ENCODE assay signal across 16 cellular contexts in the genomic region with DNA sequence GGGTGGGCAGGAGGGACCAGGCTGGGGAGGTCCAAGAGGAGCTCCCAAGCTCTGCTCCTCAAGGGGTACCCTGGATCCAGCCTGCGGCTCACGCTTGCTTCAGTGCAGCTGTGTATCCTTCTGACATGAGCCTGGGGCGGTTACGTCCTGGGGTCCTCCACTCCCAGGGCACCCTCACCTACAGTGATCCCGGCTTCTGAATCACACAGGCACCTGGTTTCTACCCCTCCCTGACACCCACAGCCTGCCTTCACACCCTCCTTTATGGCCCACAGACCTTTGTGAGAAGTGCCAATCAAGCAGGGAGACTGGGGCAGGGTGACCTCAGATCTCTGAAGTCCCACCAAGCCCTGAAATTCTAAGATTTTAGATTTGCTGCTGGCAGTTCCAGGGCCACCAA. TPM values are rescaled to one million over a fixed set of nuclear protein-coding genes. Genes with fewer than 3 reads are reported as not detected.
DNase-seq lines count a peak whose midpoint lies in the region; ATAC-seq, FAIRE-seq and TF ChIP-seq lines count a peak whose summit lies in the region.
"Had no signal": no experiment of that assay in that cellular context is flagged by ENCODE, and none has a peak within 500 bp of the region (broad histone marks: within the 10 kb centered on the region; RNA-seq: fewer than 3 reads in every experiment).

No MANE protein-coding gene starts in this region.

- peaks cover 11% of the 10 kb centered on the region for H3K23me2 ChIP-seq in H1 (ENCODE audit: low read depth, low read length)

- WGBS in heart left ventricle, 4 donors = 94 to 100% (median 97%) methylated on average over 5 of the region's 5 CpGs
- WGBS in H1 (ENCODE audit: extremely low coverage in 1 of 2, insufficient coverage in 1 of 2, insufficient read length in 1 of 2, insufficient replicate concordance in 2 of 2, low coverage in 1 of 2, low lambda C conversion rate in 2 of 2, missing lambda C conversion rate in 1 of 2), 2 experiments = 84% methylated on average over 3 of the region's 5 CpGs; no CpG with 5 or more reads in 1 of the 2 experiments
- WGBS in neuronal stem cell (ENCODE audit: extremely low coverage in 2 of 2, insufficient read length in 2 of 2, insufficient replicate concordance in 1 of 2), 2 donors = no CpG with 5 or more reads among the region's 5 CpGs

- H2BK12ac ChIP-seq in H1 (ENCODE audit: low read depth, low read length) (no peak overlapping the region), neuronal stem cell (ENCODE audit: low read length) (no peak overlapping the region)

- CTCF ChIA-PET in H1 (lab: Charles Lee; ENCODE audit: partially characterized antibody) = interaction anchor here (0.8 to 5.4 kb wide), 22 partner anchors 8 to 510 kb away, joined by 3 to 37 read pairs (median 4); a partner anchor contains a TSS

- H3K14ac ChIP-seq in H1 (ENCODE audit: insufficient read length) = no peak overlapping the region
- H3K14ac ChIP-seq in neuronal stem cell (ENCODE audit: low read length) = no peak overlapping the region

- H3K18ac ChIP-seq in H1 (ENCODE audit: extremely low read depth, low read length) (no peak overlapping the region), neuronal stem cell (ENCODE audit: low read length) (peak overlapping the region; percentile 69)

- TF ChIP-seq EP300 in H1 (IDR thresholded peaks at IDR 0.05; ENCODE audit: borderline replicate concordance in 1 of 2, low read depth in 2 of 2, low read length in 2 of 2) = no peak

- POLR2A ChIA-PET in H1 (lab: Charles Lee; ENCODE audit: partially characterized antibody) = interaction anchor here (0.9 to 4.3 kb wide), 5 partner anchors 10 to 239 kb away, joined by 3 to 33 read pairs (median 6); no protein-coding TSS in a partner anchor

- H2AFZ ChIP-seq in H1 (ENCODE audit: low read length) = no peak overlapping the region
- H2AFZ ChIP-seq in neuronal stem cell (ENCODE audit: low read length) = no peak overlapping the region

- H3K4me1 ChIP-seq in left ventricle myocardium inferior = peaks cover 94% of the 10 kb centered on the region
- peaks cover 9 to 85% (median 44%) of the 10 kb centered on the region in 12 donors for H3K4me1 ChIP-seq in heart left ventricle
- H3K4me1 ChIP-seq in H1 (replicated peaks in 1 of 4; ENCODE audit: control insufficient read depth in 3 of 4, insufficient read depth in 4 of 4, low read length in 3 of 4) = peaks cover 0 to 16% (median 10%) of the 10 kb centered on the region in 4 experiments; a peak in 6 of 7 replicates
- peaks cover 0 to 16% of the 10 kb centered on the region in 2 donors for H3K4me1 ChIP-seq in neuronal stem cell (ENCODE audit: control insufficient read depth in 2 of 2, insufficient read depth in 1 of 2, low read depth in 1 of 2, low read length in 2 of 2)

- H3K79me1 ChIP-seq in H1 (ENCODE audit: low read depth, low read length) (peaks cover 10% of the 10 kb centered on the region), neuronal stem cell (ENCODE audit: low read depth, low read length) (peaks cover 30% of the 10 kb centered on the region)

- H3K79me2 ChIP-seq in H1 (ENCODE audit: control insufficient read depth in 1 of 2, insufficient read depth in 2 of 2, low read length in 2 of 2) = peaks cover 0 to 25% of the 10 kb centered on the region in 2 experiments; a peak in 3 of 4 replicates

- no peak overlapping the region for H2BK20ac ChIP-seq in H1 (ENCODE audit: low read length)

- H3K9me3 ChIP-seq in left ventricle myocardium inferior (replicated peaks) = no peaks in the 10 kb centered on the region
- H3K9me3 ChIP-seq in heart left ventricle = no peaks in the 10 kb centered on the region
- H3K9me3 ChIP-seq in H1 (ENCODE audit: insufficient read depth in 2 of 2, low read depth in 1 of 2, low read length in 1 of 2) = no peaks in the 10 kb centered on the region
- no peaks in the 10 kb centered on the region for H3K9me3 ChIP-seq in neuronal stem cell (replicated peaks in 1 of 2; ENCODE audit: control insufficient read depth in 2 of 2, insufficient read depth in 1 of 2, low read depth in 1 of 2, low read length in 2 of 2)
- H3K9me3 ChIP-seq: right atrium auricular region had no signal

- H3K36me3 ChIP-seq in left ventricle myocardium inferior = peaks cover 21% of the 10 kb centered on the region
- H3K36me3 ChIP-seq in heart left ventricle = peaks cover 0 to 28% (median 16%) of the 10 kb centered on the region in 9 donors
- H3K36me3 ChIP-seq in H1 (ENCODE audit: control insufficient read depth in 2 of 4, insufficient read depth in 4 of 4, low read length in 3 of 4) = peaks cover 3 to 31% (median 14%) of the 10 kb centered on the region in 4 experiments; a peak in 7 of 8 replicates
- H3K36me3 ChIP-seq in neuronal stem cell (replicated peaks in 1 of 2; ENCODE audit: control insufficient read depth in 2 of 2, insufficient read depth in 2 of 2, low read length in 2 of 2) = peaks cover 27 to 64% of the 10 kb centered on the region in 2 donors

- H2BK15ac ChIP-seq in H1 (ENCODE audit: low read length) (no peak overlapping the region), neuronal stem cell (ENCODE audit: low read length) (no peak overlapping the region)

- H4K8ac ChIP-seq in H1 (ENCODE audit: extremely low read depth, insufficient read depth, low read length) (no peak overlapping the region), neuronal stem cell (ENCODE audit: low read depth, low read length) (peak overlapping the region; percentile 55)

- H3K9ac ChIP-seq in H1 (replicated peaks in 1 of 4; ENCODE audit: extremely low read depth in 1 of 4, low read depth in 3 of 4, low read length in 3 of 4) (no peak overlapping the region), neuronal stem cell (ENCODE audit: low read depth, low read length, poor library complexity) (peak overlapping the region; percentile 36)

- H4K91ac ChIP-seq in H1 (replicated peaks; ENCODE audit: insufficient read length, low read length) (no peak overlapping the region), neuronal stem cell (ENCODE audit: low read depth, low read length, poor library complexity) (no peak overlapping the region)

- peaks cover 12 to 36% of the 10 kb centered on the region in 2 experiments for H4K20me1 ChIP-seq in H1 (replicated peaks in 1 of 2; ENCODE audit: control insufficient read depth in 1 of 2, insufficient read depth in 2 of 2, low read length in 2 of 2)

- TF ChIP-seq POLR2A in heart left ventricle (IDR thresholded peaks at IDR 0.05) (no peak), H1 (IDR thresholded peaks at IDR 0.05; ENCODE audit: control extremely low read depth in 1 of 2, low read depth in 2 of 2, low read length in 2 of 2) (no peak)

- TF ChIP-seq CTCF in left ventricle myocardium inferior (IDR thresholded peaks at IDR 0.05; ENCODE audit: borderline replicate concordance) = no peak
- TF ChIP-seq CTCF in heart left ventricle (IDR thresholded peaks at IDR 0.05) = no peak
- no peak for TF ChIP-seq CTCF in H1 (IDR thresholded peaks at IDR 0.05; ENCODE audit: control extremely low read depth in 1 of 3, insufficient read depth in 1 of 3, low read depth in 1 of 3, low read length in 3 of 3)

- TF ChIP-seq RAD21 in H1 (IDR thresholded peaks at IDR 0.05 in 1 of 2, conservative IDR thresholded peaks at IDR 0.05 in 1 of 2; ENCODE audit: low read depth in 2 of 2, low read length in 2 of 2) = no peak

- H3K4me3 ChIP-seq in left ventricle myocardium inferior (peak overlapping the region; percentile 98), heart left ventricle (peak overlapping the region in 3 of 12 donors; percentile 94 to 99 (median 98)), H1 (ENCODE audit: extremely low read depth in 1 of 4, insufficient read depth in 2 of 4, low read depth in 3 of 4, low read length in 4 of 4) (no peak overlapping the region), neuronal stem cell (ENCODE audit: low read length in 2 of 2) (peak overlapping the region in 1 of 2 donors; percentile 97)

- no peak for FAIRE-seq in H1 (lab: Jason Lieb, UNC)

- H2BK5ac ChIP-seq in H1 (ENCODE audit: low read depth, low read length) (no peak overlapping the region), neuronal stem cell (ENCODE audit: low read length) (no peak overlapping the region)

- H4K5ac ChIP-seq in H1 (ENCODE audit: insufficient read length, low read depth, low read length) = no peak overlapping the region

- H3K56ac ChIP-seq in H1 (replicated peaks; ENCODE audit: insufficient read length, low read depth, low read length) = no peak overlapping the region

- H3K23ac ChIP-seq in H1 (ENCODE audit: insufficient read length) (no peak overlapping the region), neuronal stem cell (ENCODE audit: low read depth, low read length, poor library complexity) (peak overlapping the region; percentile 85)

- H3K4me2 ChIP-seq in H1 (ENCODE audit: insufficient read depth in 1 of 2, low read depth in 2 of 2, low read length in 2 of 2) = no peak overlapping the region; a peak in 1 of 4 replicates
- peak overlapping the region; percentile 3 for H3K4me2 ChIP-seq in neuronal stem cell (ENCODE audit: insufficient read depth, low read length, poor library complexity, severe bottlenecking)

- peak overlapping the region; percentile 27 for H3K27ac ChIP-seq in left ventricle myocardium inferior (replicated peaks)
- no peak overlapping the region for H3K27ac ChIP-seq in heart left ventricle
- H3K27ac ChIP-seq in H1 (ENCODE audit: low read depth, low read length) = no peak overlapping the region
- H3K27ac ChIP-seq in neuronal stem cell (replicated peaks; ENCODE audit: low read length) = no peak overlapping the region

- peak overlapping the region; percentile 71; the same call in 1 of the 2 replicates for H2AK5ac ChIP-seq in H1 (ENCODE audit: low read depth, low read length)
- no peak overlapping the region for H2AK5ac ChIP-seq in neuronal stem cell (ENCODE audit: low read depth, low read length)

- no peaks in the 10 kb centered on the region for H3K27me3 ChIP-seq in left ventricle myocardium inferior (ENCODE audit: low read depth)
- no peaks in the 10 kb centered on the region for H3K27me3 ChIP-seq in heart left ventricle
- H3K27me3 ChIP-seq in H1 (replicated peaks in 1 of 4; ENCODE audit: control insufficient read depth in 3 of 4, extremely low read depth in 1 of 4, insufficient read depth in 3 of 4, low read length in 3 of 4) = no peaks in the 10 kb centered on the region
- no peaks in the 10 kb centered on the region for H3K27me3 ChIP-seq in neuronal stem cell (ENCODE audit: control insufficient read depth in 3 of 3, insufficient read depth in 3 of 3, low read depth in 1 of 3, low read length in 3 of 3)
- H3K27me3 ChIP-seq: right atrium auricular region had no signal

- no peak for ATAC-seq in heart left ventricle
- ATAC-seq in HG03521 (IDR thresholded peaks at IDR 0.05; ENCODE audit: unreplicated experiment) = no peak
- ATAC-seq in HG03159 (IDR thresholded peaks at IDR 0.05; ENCODE audit: unreplicated experiment) = no peak
- no peak for ATAC-seq in GM21526 (IDR thresholded peaks at IDR 0.05; ENCODE audit: low FRiP score, unreplicated experiment)
- ATAC-seq in GM18909 (IDR thresholded peaks at IDR 0.05; ENCODE audit: poor library complexity, unreplicated experiment) = no peak
- ATAC-seq: PC-3 had no signal

- DNase-seq in left ventricle myocardium inferior (no peak), heart left ventricle (no peak), H1 (ENCODE audit: low read depth in 1 of 2, low spot score in 2 of 2) (no peak), neuronal stem cell (ENCODE audit: low spot score) (no peak)
- DNase-seq: activated CD8-positive, alpha-beta memory T cell treated with anti-CD3 and anti-CD28 coated beads, Interleukin-2, amount 50 U/mL, for 4 hours; activated naive CD4-positive, alpha-beta T cell treated with anti-CD3 and anti-CD28 coated beads for 36 hours; KG1; NCI-H1417 treated with DMSO at 0.1 percent for 48 hours; PC-3; stimulated activated CD4-positive, alpha-beta T cell treated with anti-CD3 and anti-CD28 coated beads, Interleukin-4, amount 100 ng/mL, for 24 hours; SW 1271 had no signal

- H2BK120ac ChIP-seq in H1 (replicated peaks; ENCODE audit: low read depth, low read length) = no peak overlapping the region
- no peak overlapping the region for H2BK120ac ChIP-seq in neuronal stem cell (ENCODE audit: low read depth, low read length)

- H3K4ac ChIP-seq in H1 (replicated peaks; ENCODE audit: insufficient read length, low read depth, low read length) (no peak overlapping the region), neuronal stem cell (ENCODE audit: low read length) (no peak overlapping the region)

- intact Hi-C loops in left ventricle myocardium inferior (cut with micrococcal nuclease) (no loop called here), heart left ventricle (cut with DNase I) (loop anchor here in 1 of 10 donors (10.0 kb wide), 1 partner anchor 56 kb away; no protein-coding TSS in a partner anchor)

RNA-seq across cellular contexts. Expression of a gene that starts 1.5 kb away (rescaled TPM):
- total RNA-seq in left ventricle myocardium inferior = 58.3 TPM
- 100 to 1,000 TPM in 2 of 9 donors, 10 to 100 TPM in 7; 27.5 to 157 (median 52.9) TPM for total RNA-seq in heart left ventricle
- polyA plus RNA-seq in heart left ventricle = 100 to 1,000 TPM; 133 to 134 TPM
- total RNA-seq in H1 (2021; fragmentation: NEBNext Ultra II Directional; extraction: Animal tissue kit (Norgen Biotek cat#: 25700)) = 86.0 and 89.9 TPM in 2 replicates
- polyA plus RNA-seq in H1 (2011; rRNA removed) = 124 and 229 TPM in 2 replicates
- 146 TPM for polyA plus RNA-seq in H1 (2011; cell fraction: cytosol; rRNA removed)
- polyA plus RNA-seq in H1 (2011; cell fraction: nucleus; rRNA removed) = 185 TPM
- 52.9 to 98.2 TPM (median 88.2 TPM) in 4 replicates for polyA plus RNA-seq in H1 (2012, experiment 1 of 2)
- 88.4 TPM for polyA plus RNA-seq in H1 (2012, experiment 2 of 2)
- polyA plus RNA-seq in H1 (2013, experiment 1 of 2) = 83.0 TPM
- polyA plus RNA-seq in H1 (2013, experiment 2 of 2) = 81.8 TPM
- polyA minus RNA-seq in H1 (2011; rRNA and poly(A)+ RNA removed) = 13.0 and 20.1 TPM in 2 replicates
- 66.1 TPM for polyA minus RNA-seq in H1 (2011; cell fraction: cytosol; rRNA and poly(A)+ RNA removed)
- 39.9 TPM for polyA minus RNA-seq in H1 (2011; cell fraction: nucleus; rRNA and poly(A)+ RNA removed)
- polyA plus RNA-seq in neuronal stem cell (2013, experiment 1 of 2) = 164 TPM
- polyA plus RNA-seq in neuronal stem cell (2013, experiment 2 of 2) = 164 TPM

RNA-seq across cellular contexts. Expression of a gene that starts 1.8 kb away (rescaled TPM):
- total RNA-seq in left ventricle myocardium inferior (39.8 TPM), heart left ventricle (100 to 1,000 TPM in 2 of 9 donors, 10 to 100 TPM in 7; 35.8 to 143 (median 58.1) TPM)
- polyA plus RNA-seq in heart left ventricle (10 to 100 TPM; 57.3 to 89.8 TPM), H1 (2011; rRNA removed) (61.6 and 82.8 TPM in 2 replicates)
- total RNA-seq in H1 (2021; fragmentation: NEBNext Ultra II Directional; extraction: Animal tissue kit (Norgen Biotek cat#: 25700)) = 22.6 and 23.6 TPM in 2 replicates
- polyA plus RNA-seq in H1 (2011; cell fraction: cytosol; rRNA removed) = 53.6 TPM
- polyA plus RNA-seq in H1 (2011; cell fraction: nucleus; rRNA removed) = 57.3 TPM
- polyA plus RNA-seq in H1 (2012, experiment 1 of 2) = 20.0 to 33.4 TPM (median 31.7 TPM) in 4 replicates
- 46.9 TPM for polyA plus RNA-seq in H1 (2012, experiment 2 of 2)
- polyA plus RNA-seq in H1 (2013, experiment 1 of 2) = 21.6 TPM
- polyA plus RNA-seq in H1 (2013, experiment 2 of 2) = 21.2 TPM
- polyA minus RNA-seq in H1 (2011; rRNA and poly(A)+ RNA removed) = 15.3 and 16.1 TPM in 2 replicates
- polyA minus RNA-seq in H1 (2011; cell fraction: cytosol; rRNA and poly(A)+ RNA removed) = 15.0 TPM
- 24.1 TPM for polyA minus RNA-seq in H1 (2011; cell fraction: nucleus; rRNA and poly(A)+ RNA removed)
- polyA plus RNA-seq in neuronal stem cell (2013, experiment 1 of 2) = 29.6 TPM
- polyA plus RNA-seq in neuronal stem cell (2013, experiment 2 of 2) = 29.3 TPM

RNA-seq across cellular contexts. Expression of a gene that starts 30.5 kb away (rescaled TPM):
- total RNA-seq in left ventricle myocardium inferior = 14.3 TPM
- total RNA-seq in heart left ventricle = 10 to 100 TPM; 10.8 to 62.0 (median 17.3) TPM
- 10 to 100 TPM; 17.1 to 27.3 TPM for polyA plus RNA-seq in heart left ventricle
- total RNA-seq in H1 (2021; fragmentation: NEBNext Ultra II Directional; extraction: Animal tissue kit (Norgen Biotek cat#: 25700)) = 35.8 and 39.4 TPM in 2 replicates
- polyA plus RNA-seq in H1 (2011; rRNA removed) = 44.0 and 69.0 TPM in 2 replicates
- 47.9 TPM for polyA plus RNA-seq in H1 (2011; cell fraction: cytosol; rRNA removed)
- 87.7 TPM for polyA plus RNA-seq in H1 (2011; cell fraction: nucleus; rRNA removed)
- 24.9 to 38.8 TPM (median 38.0 TPM) in 4 replicates for polyA plus RNA-seq in H1 (2012, experiment 1 of 2)
- polyA plus RNA-seq in H1 (2012, experiment 2 of 2) = 36.2 TPM
- polyA plus RNA-seq in H1 (2013, experiment 1 of 2) = 21.4 TPM
- 23.8 TPM for polyA plus RNA-seq in H1 (2013, experiment 2 of 2)
- 22.1 and 45.1 TPM in 2 replicates for polyA minus RNA-seq in H1 (2011; rRNA and poly(A)+ RNA removed)
- 20.6 TPM for polyA minus RNA-seq in H1 (2011; cell fraction: cytosol; rRNA and poly(A)+ RNA removed)
- polyA minus RNA-seq in H1 (2011; cell fraction: nucleus; rRNA and poly(A)+ RNA removed) = 27.7 TPM
- 46.3 TPM for polyA plus RNA-seq in neuronal stem cell (2013, experiment 1 of 2)
- 47.4 TPM for polyA plus RNA-seq in neuronal stem cell (2013, experiment 2 of 2)
